Comparison of ENCODE assay signal across 22 cellular contexts in the genomic region with DNA sequence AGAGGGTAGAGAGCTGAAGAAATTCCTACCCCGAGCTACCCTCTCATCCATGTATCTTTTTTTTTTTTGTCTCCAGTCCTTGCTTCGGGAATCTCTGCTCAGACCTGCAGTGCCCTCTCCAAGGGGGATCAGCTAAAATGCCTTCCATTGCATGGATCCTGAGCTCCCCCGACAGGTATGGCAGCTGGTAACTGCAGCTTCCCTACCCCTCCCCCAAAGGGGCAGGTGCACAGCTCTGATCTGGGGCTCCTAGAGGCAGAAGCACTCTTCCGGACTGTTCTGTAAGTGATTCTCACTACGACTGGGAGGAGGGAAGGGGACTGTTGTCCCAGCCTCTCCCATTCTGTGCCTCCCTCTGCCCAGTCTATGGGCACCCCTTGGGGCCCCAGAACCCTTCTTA.
"Had no signal": no experiment of that assay in that cellular context is flagged by ENCODE, and none has a peak within 500 bp of the region (broad histone marks: within the 10 kb centered on the region; RNA-seq: fewer than 3 reads in every experiment).

No MANE protein-coding gene starts in this region.

- H3K36me3 Mint-ChIP-seq: activated CD4-positive, alpha-beta memory T cell treated with anti-CD3 and anti-CD28 coated beads for 36 hours; activated CD8-positive, alpha-beta memory T cell treated with anti-CD3 and anti-CD28 coated beads, Interleukin-2, amount 10 ng/mL, durations not matched to agents 7 days and 5 days; natural killer cell; stimulated activated effector memory CD8-positive, alpha-beta T cell treated with anti-CD3 and anti-CD28 coated beads, Interleukin-12 subunit alpha, Interleukin-12 subunit beta, amount 100 ng/mL, for 72 hours had no signal

- H3K79me2 ChIP-seq: parathyroid adenoma had no signal

- DNase-seq: activated CD4-positive, alpha-beta memory T cell treated with anti-CD3 and anti-CD28 coated beads for 36 hours; activated CD4-positive, alpha-beta T cell treated with anti-CD3 and anti-CD28 coated beads for 36 hours; activated CD8-positive, alpha-beta memory T cell treated with anti-CD3 and anti-CD28 coated beads, Interleukin-2, amount 10 ng/mL, durations not matched to agents 7 days and 5 days; activated naive CD4-positive, alpha-beta T cell treated with anti-CD3 and anti-CD28 coated beads for 36 hours; activated T-cell treated with anti-CD3 and anti-CD28 coated beads, Interleukin-2, amount 50 U/mL, for 1 hour; cerebellar nuclear complex; effector CD8-positive, alpha-beta T cell; esophagus squamous epithelium; glutamatergic neuron; hypothalamus; mesendoderm; natural killer cell; stimulated activated CD4-positive, alpha-beta T cell treated with anti-CD3 and anti-CD28 coated beads, Interleukin-12 subunit alpha, Interleukin-12 subunit beta, amount 100 ng/mL, for 4 hours; upper lobe of right lung had no signal

- H3K4me1 ChIP-seq: ascending aorta, breast epithelium, parathyroid adenoma, upper lobe of right lung had no signal

- ATAC-seq: activated CD4-positive, alpha-beta T cell treated with anti-CD3 and anti-CD28 coated beads for 36 hours; activated CD8-positive, alpha-beta memory T cell treated with anti-CD3 and anti-CD28 coated beads, Interleukin-2, amount 10 ng/mL, durations not matched to agents 7 days and 5 days; natural killer cell; stimulated activated effector memory CD8-positive, alpha-beta T cell treated with anti-CD3 and anti-CD28 coated beads, Interleukin-12 subunit alpha, Interleukin-12 subunit beta, amount 100 ng/mL, for 72 hours; upper lobe of right lung had no signal

- H3K36me3 ChIP-seq: ascending aorta, breast epithelium, esophagus squamous epithelium, neutrophil, thoracic aorta, upper lobe of right lung had no signal

- H3K27me3 ChIP-seq: ascending aorta had no signal

- H3K27ac Mint-ChIP-seq: activated CD4-positive, alpha-beta memory T cell treated with anti-CD3 and anti-CD28 coated beads for 36 hours; activated CD4-positive, alpha-beta T cell treated with anti-CD3 and anti-CD28 coated beads for 36 hours; activated CD8-positive, alpha-beta memory T cell treated with anti-CD3 and anti-CD28 coated beads, Interleukin-2, amount 10 ng/mL, durations not matched to agents 7 days and 5 days; activated naive CD4-positive, alpha-beta T cell treated with anti-CD3 and anti-CD28 coated beads for 36 hours; activated T-helper 2 cell treated with anti-CD3 and anti-CD28 coated beads, Interferon-gamma antibody, Interleukin-2, Interleukin-4, amounts not matched to agents 10 μg/mL and 5 μg/mL and 100 μg/mL, durations not matched to agents 14 hours and 24 hours and 36 hours; natural killer cell; stimulated activated effector memory CD8-positive, alpha-beta T cell treated with anti-CD3 and anti-CD28 coated beads, Interleukin-12 subunit alpha, Interleukin-12 subunit beta, amount 100 ng/mL, for 72 hours had no signal

- H3K27ac ChIP-seq: ascending aorta, breast epithelium, esophagus squamous epithelium, neutrophil, parathyroid adenoma, thoracic aorta, upper lobe of right lung, VCaP had no signal

- H2AFZ ChIP-seq: parathyroid adenoma had no signal

- H3K9me3 Mint-ChIP-seq: activated CD4-positive, alpha-beta memory T cell treated with anti-CD3 and anti-CD28 coated beads for 36 hours; activated naive CD4-positive, alpha-beta T cell treated with anti-CD3 and anti-CD28 coated beads for 36 hours; activated T-helper 2 cell treated with anti-CD3 and anti-CD28 coated beads, Interferon-gamma antibody, Interleukin-2, Interleukin-4, amounts not matched to agents 10 μg/mL and 5 μg/mL and 100 μg/mL, durations not matched to agents 14 hours and 24 hours and 36 hours; natural killer cell; stimulated activated effector memory CD8-positive, alpha-beta T cell treated with anti-CD3 and anti-CD28 coated beads, Interleukin-12 subunit alpha, Interleukin-12 subunit beta, amount 100 ng/mL, for 72 hours had no signal

- H3K4me3 ChIP-seq: ascending aorta, breast epithelium, esophagus squamous epithelium, thoracic aorta, upper lobe of right lung had no signal

- H3K4me3 Mint-ChIP-seq: activated CD4-positive, alpha-beta memory T cell treated with anti-CD3 and anti-CD28 coated beads for 36 hours; activated CD4-positive, alpha-beta T cell treated with anti-CD3 and anti-CD28 coated beads for 36 hours; activated CD8-positive, alpha-beta memory T cell treated with anti-CD3 and anti-CD28 coated beads, Interleukin-2, amount 10 ng/mL, durations not matched to agents 7 days and 5 days; activated naive CD4-positive, alpha-beta T cell treated with anti-CD3 and anti-CD28 coated beads for 36 hours; natural killer cell; stimulated activated effector memory CD8-positive, alpha-beta T cell treated with anti-CD3 and anti-CD28 coated beads, Interleukin-12 subunit alpha, Interleukin-12 subunit beta, amount 100 ng/mL, for 72 hours had no signal
